18 cellular contexts compared by ENCODE assay signal in genomic region chr2:26975656-26976055, GRCh38. TPM values are rescaled to one million over a fixed set of nuclear protein-coding genes. Genes with fewer than 3 reads are reported as not detected.
DNase-seq lines count a peak whose midpoint lies in the region; ATAC-seq, FAIRE-seq and TF ChIP-seq lines count a peak whose summit lies in the region.
"Had no signal": no experiment of that assay in that cellular context is flagged by ENCODE, and none has a peak within 500 bp of the region (broad histone marks: within the 10 kb centered on the region; RNA-seq: fewer than 3 reads in every experiment).

No MANE protein-coding gene starts in this region.

- H3K4me3 Mint-ChIP-seq in activated CD8-positive, alpha-beta memory T cell treated with anti-CD3 and anti-CD28 coated beads, Interleukin-2, amount 10 ng/mL, durations not matched to agents 7 days and 5 days: no peak overlapping the region
- H3K4me3 Mint-ChIP-seq: CD14-positive monocyte; CD4-positive, alpha-beta memory T cell had no signal

- H3K4me1 Mint-ChIP-seq in activated CD8-positive, alpha-beta memory T cell treated with anti-CD3 and anti-CD28 coated beads, Interleukin-2, amount 10 ng/mL, durations not matched to agents 7 days and 5 days: peaks cover 4% of the 10 kb centered on the region

- H3K4me2 ChIP-seq in K562 (ENCODE audit: insufficient read depth, low read length): peak overlapping the region; percentile 86; the same call in 1 of the 2 replicates
- H3K4me2 ChIP-seq: A549, BLaER1 had no signal

- FAIRE-seq in K562 (lab: Jason Lieb, UNC): no peak
- FAIRE-seq: A549, H54, HTR-8/SVneo had no signal

- peaks cover 5% of the 10 kb centered on the region; the same call in 1 of the 3 replicates for H3K36me3 ChIP-seq in K562 (ENCODE audit: control insufficient read depth, insufficient read depth, low read length)
- H3K36me3 ChIP-seq in psoas muscle (ENCODE audit: insufficient read depth in 1 of 2, low read depth in 1 of 2): no peaks in the 10 kb centered on the region
- no peaks in the 10 kb centered on the region for H3K36me3 ChIP-seq in subcutaneous abdominal adipose tissue (ENCODE audit: control insufficient read depth in 5 of 5, insufficient read depth in 5 of 5, low read length in 5 of 5)
- H3K36me3 ChIP-seq: BLaER1 had no signal

- no peaks in the 10 kb centered on the region for H3K9me3 Mint-ChIP-seq in activated CD8-positive, alpha-beta memory T cell treated with anti-CD3 and anti-CD28 coated beads, Interleukin-2, amount 10 ng/mL, durations not matched to agents 7 days and 5 days (ENCODE audit: low read depth)
- no peaks in the 10 kb centered on the region for H3K9me3 Mint-ChIP-seq in activated naive CD4-positive, alpha-beta T cell treated with anti-CD3 and anti-CD28 coated beads, Interleukin-2, amount 50 U/mL, for 72 hours
- H3K9me3 Mint-ChIP-seq: CD14-positive monocyte; CD4-positive, alpha-beta memory T cell had no signal

- H3K27me3 Mint-ChIP-seq in activated CD8-positive, alpha-beta memory T cell treated with anti-CD3 and anti-CD28 coated beads, Interleukin-2, amount 10 ng/mL, durations not matched to agents 7 days and 5 days: peaks cover 30% of the 10 kb centered on the region
- H3K27me3 Mint-ChIP-seq: CD4-positive, alpha-beta memory T cell had no signal

- TF ChIP-seq EP300 in K562 (IDR thresholded peaks at IDR 0.05; ENCODE audit: low read length): no peak

- TF ChIP-seq CTCF in K562 (IDR thresholded peaks at IDR 0.05 in 2 of 3, conservative IDR thresholded peaks at IDR 0.05 in 1 of 3; ENCODE audit: insufficient read depth in 2 of 3, low read depth in 1 of 3, low read length in 3 of 3) (no peak), psoas muscle (IDR thresholded peaks at IDR 0.05) (no peak)

- intact Hi-C loops in K562 (cut with micrococcal nuclease) (no loop called here), psoas muscle (cut with DNase I) (loop anchor here (5.0 to 10.0 kb wide), 2 partner anchors 37 to 329 kb away; partner anchors contain the start of gene UCN (in 1 of the 2))

- no peaks in the 10 kb centered on the region for H3K36me3 Mint-ChIP-seq in activated CD8-positive, alpha-beta memory T cell treated with anti-CD3 and anti-CD28 coated beads, Interleukin-2, amount 10 ng/mL, durations not matched to agents 7 days and 5 days
- no peaks in the 10 kb centered on the region for H3K36me3 Mint-ChIP-seq in activated naive CD4-positive, alpha-beta T cell treated with anti-CD3 and anti-CD28 coated beads, Interleukin-2, amount 50 U/mL, for 72 hours
- H3K36me3 Mint-ChIP-seq: CD14-positive monocyte; CD4-positive, alpha-beta memory T cell had no signal

- H3K9me3 ChIP-seq in K562 (replicated peaks; ENCODE audit: control insufficient read depth, insufficient read depth, low read depth, low read length): no peaks in the 10 kb centered on the region
- no peaks in the 10 kb centered on the region for H3K9me3 ChIP-seq in psoas muscle
- H3K9me3 ChIP-seq in subcutaneous abdominal adipose tissue (ENCODE audit: control insufficient read depth in 5 of 5, low read length in 5 of 5): no peaks in the 10 kb centered on the region
- H3K9me3 ChIP-seq: A549, BLaER1 had no signal

- CTCF ChIA-PET in activated CD8-positive, alpha-beta memory T cell treated with anti-CD3 and anti-CD28 coated beads, Interleukin-2, amount 10 ng/mL, durations not matched to agents 7 days and 5 days (lab: Charles Lee): interaction anchor here (0.6 to 2.0 kb wide), 6 partner anchors 8 to 352 kb away, joined by 3 to 10 read pairs (median 4); no protein-coding TSS in a partner anchor
- CTCF ChIA-PET in K562 (lab: Yijun Ruan, JAX; ENCODE audit: low intra/inter-chr PET ratio): no interaction called here

- TF ChIP-seq POLR2A in K562 (conservative IDR thresholded peaks at IDR 0.05): no peak

- no peak for ATAC-seq in activated CD8-positive, alpha-beta memory T cell treated with anti-CD3 and anti-CD28 coated beads, Interleukin-2, amount 10 ng/mL, durations not matched to agents 7 days and 5 days
- no peak for ATAC-seq in K562
- ATAC-seq in psoas muscle: no peak
- no peak for ATAC-seq in activated naive CD4-positive, alpha-beta T cell treated with anti-CD3 and anti-CD28 coated beads, Interleukin-2, amount 50 U/mL, for 72 hours
- no peak for ATAC-seq in HG03469 (IDR thresholded peaks at IDR 0.05; ENCODE audit: unreplicated experiment)
- ATAC-seq: A549 had no signal

- POLR2A ChIA-PET in K562 (lab: Yijun Ruan, JAX): interaction anchor here (0.6 to 1.6 kb wide), 7 partner anchors 14 to 330 kb away, joined by 3 to 6 read pairs (median 4); no protein-coding TSS in a partner anchor

- peak overlapping the region in 1 of 2 experiments; percentile 62; a peak in 2 of 4 replicates for H3K9ac ChIP-seq in K562 (ENCODE audit: insufficient read depth in 1 of 2, low read depth in 2 of 2, low read length in 2 of 2)
- H3K9ac ChIP-seq in subcutaneous abdominal adipose tissue (ENCODE audit: low read length in 5 of 5): no peak overlapping the region
- H3K9ac ChIP-seq: BLaER1 had no signal

- no peak overlapping the region for H3K4me3 ChIP-seq in K562
- peak overlapping the region; percentile 39 for H3K4me3 ChIP-seq in psoas muscle
- no peak overlapping the region for H3K4me3 ChIP-seq in subcutaneous abdominal adipose tissue (ENCODE audit: low read depth in 1 of 5, low read length in 5 of 5)
- H3K4me3 ChIP-seq: A549, BLaER1 had no signal

- DNase-seq in activated CD8-positive, alpha-beta memory T cell treated with anti-CD3 and anti-CD28 coated beads, Interleukin-2, amount 10 ng/mL, durations not matched to agents 7 days and 5 days: peak; percentile 3
- no peak for DNase-seq in activated CD8-positive, alpha-beta memory T cell treated with anti-CD3 and anti-CD28 coated beads, Interleukin-2, amount 50 U/mL, for 48 hours
- DNase-seq in K562 (ENCODE audit: extremely low read depth in 1 of 4, low spot score in 3 of 4) (no peak), psoas muscle (no peak), NCI-H2227 (lab: John Stamatoyannopoulos, UW; ENCODE audit: unreplicated experiment) (no peak)
- DNase-seq in activated naive CD4-positive, alpha-beta T cell treated with anti-CD3 and anti-CD28 coated beads, Interleukin-2, amount 50 U/mL, for 72 hours (ENCODE audit: low spot score in 2 of 2): no peak
- DNase-seq: Calu3; CD4-positive, alpha-beta memory T cell; DMS79 treated with DMSO at 0.1 percent for 48 hours; GF-D8 had no signal

- H3K27me3 ChIP-seq in K562 (ENCODE audit: control insufficient read depth in 2 of 2, insufficient read depth in 2 of 2, low read length in 2 of 2) (no peaks in the 10 kb centered on the region), psoas muscle (ENCODE audit: insufficient read depth in 3 of 3, low read length in 2 of 3) (no peaks in the 10 kb centered on the region), subcutaneous abdominal adipose tissue (ENCODE audit: control insufficient read depth in 5 of 5, insufficient read depth in 4 of 5, low read length in 5 of 5) (no peaks in the 10 kb centered on the region)

- H3K4me1 ChIP-seq in K562 (replicated peaks in 1 of 2; ENCODE audit: control insufficient read depth in 2 of 2, insufficient read depth in 2 of 2, low read length in 2 of 2): peaks cover 38 to 70% of the 10 kb centered on the region in 2 experiments
- peaks cover 79% of the 10 kb centered on the region for H3K4me1 ChIP-seq in psoas muscle
- H3K4me1 ChIP-seq in subcutaneous abdominal adipose tissue (ENCODE audit: control insufficient read depth in 5 of 5, insufficient read depth in 5 of 5, low read length in 5 of 5): peaks cover 2 to 41% (median 30%) of the 10 kb centered on the region in 5 donors

- H2AFZ ChIP-seq in K562 (ENCODE audit: low read depth, low read length): no peak overlapping the region

- H4K20me1 ChIP-seq in K562 (replicated peaks; ENCODE audit: control insufficient read depth, insufficient read depth, low read length): peaks cover 20% of the 10 kb centered on the region

- H3K9me1 ChIP-seq in K562 (ENCODE audit: control insufficient read depth, insufficient read depth, low read length): no peaks in the 10 kb centered on the region

- no peak overlapping the region for H3K27ac Mint-ChIP-seq in activated CD8-positive, alpha-beta memory T cell treated with anti-CD3 and anti-CD28 coated beads, Interleukin-2, amount 10 ng/mL, durations not matched to agents 7 days and 5 days
- no peak overlapping the region for H3K27ac Mint-ChIP-seq in activated naive CD4-positive, alpha-beta T cell treated with anti-CD3 and anti-CD28 coated beads, Interleukin-2, amount 50 U/mL, for 72 hours

- H3K27ac ChIP-seq in K562 (ENCODE audit: extremely low read depth, low read depth, low read length): no peak overlapping the region
- peak overlapping the region; percentile 96 for H3K27ac ChIP-seq in psoas muscle
- H3K27ac ChIP-seq in subcutaneous abdominal adipose tissue (ENCODE audit: low read depth, low read length): peak overlapping the region; percentile 26
- H3K27ac ChIP-seq: 22Rv1, A549, BLaER1 had no signal

- H3K79me2 ChIP-seq in K562 (ENCODE audit: control insufficient read depth, insufficient read depth, low read length): peaks cover 98% of the 10 kb centered on the region

- no peak for TF ChIP-seq RAD21 in K562 (CRISPR knock-in tag; conservative IDR thresholded peaks at IDR 0.05 in 1 of 2, IDR thresholded peaks at IDR 0.05 in 1 of 2)

- in situ Hi-C loops in K562 (cut with MboI): no loop called here

- WGBS in K562 (ENCODE audit: insufficient coverage, low coverage, missing lambda C conversion rate): 60% methylated on average over 1 of the region's 1 CpG
- 58 to 59% (median 58%) methylated on average over 1 of the region's 1 CpG for WGBS in psoas muscle, 3 donors

- BruUV-seq in K562 (replicated peaks; lab: Mats Ljungman, UMichigan): no TSS peak

RNA-seq across cellular contexts. Expression of gene MAPRE3, which starts 5.2 kb away (rescaled TPM):
- 1 to 10 TPM in 1 of 2 experiments, under 1 TPM in 1; 0.91 to 1.3 TPM for total RNA-seq in activated CD8-positive, alpha-beta memory T cell treated with anti-CD3 and anti-CD28 coated beads, Interleukin-2, amount 10 ng/mL, durations not matched to agents 7 days and 5 days
- total RNA-seq in K562 (2011; cell fraction: chromatin; rRNA removed; ENCODE audit: low replicate concordance): 103 and 194 TPM in 2 replicates
- 85.6 and 90.0 TPM in 2 replicates for total RNA-seq in K562 (2011; cell fraction: nucleolus; rRNA removed)
- 95.6 and 105 TPM in 2 replicates for total RNA-seq in K562 (2011; cell fraction: nucleoplasm; rRNA removed)
- 12.6 and 16.8 TPM in 2 replicates for total RNA-seq in K562 (2014; rRNA removed)
- total RNA-seq in K562 (2014; rRNA removed; fragmentation: Illumina TruSeq; extraction: Trizol): 10.0 and 10.8 TPM in 2 replicates
- total RNA-seq in K562 (2015; rRNA removed; fragmentation: Illumina TruSeq; extraction: Trizol): 11.6 and 12.6 TPM in 2 replicates
- total RNA-seq in K562 (2021): 26.7 and 29.8 TPM in 2 replicates
- 25.5 and 53.9 TPM in 2 replicates for polyA plus RNA-seq in K562 (2011; rRNA removed)
- polyA plus RNA-seq in K562 (2011; cell fraction: cytosol; rRNA removed): 28.1 and 37.8 TPM in 2 replicates
- 274 and 277 TPM in 2 replicates for polyA plus RNA-seq in K562 (2011; cell fraction: nucleus; rRNA removed)
- 33.7 and 73.6 TPM in 2 replicates for polyA plus RNA-seq in K562 (2012)
- polyA plus RNA-seq in K562 (2014; fragmentation: Illumina TruSeq; extraction: Trizol): 30.4 and 32.8 TPM in 2 replicates
- 1 to 10 TPM in 1 of 2 experiments, under 1 TPM in 1; 0.70 to 1.1 TPM for polyA plus RNA-seq in K562 (2014; fragmentation: Nextera tagmentation; extraction: Ambion mirVana)
- 32.3 and 43.2 TPM in 2 replicates for polyA plus RNA-seq in K562 (2014; rRNA removed)
- polyA minus RNA-seq in K562 (2011; rRNA and poly(A)+ RNA removed): 17.6 and 23.6 TPM in 2 replicates
- 11.7 and 21.4 TPM in 2 replicates for polyA minus RNA-seq in K562 (2011; cell fraction: cytosol; rRNA and poly(A)+ RNA removed)
- polyA minus RNA-seq in K562 (2011; cell fraction: nucleus; rRNA and poly(A)+ RNA removed): 20.3 and 37.2 TPM in 2 replicates
- 100 to 1,000 TPM; 101 to 148 (median 122) TPM for total RNA-seq in psoas muscle
- 100 to 1,000 TPM in 1 of 3 donors, 10 to 100 TPM in 2; 22.1 to 149 (median 76.3) TPM for polyA plus RNA-seq in psoas muscle
- total RNA-seq in activated naive CD4-positive, alpha-beta T cell treated with anti-CD3 and anti-CD28 coated beads, Interleukin-2, amount 50 U/mL, for 72 hours: 1 to 10 TPM; 4.0 to 4.2 TPM

RNA-seq across cellular contexts. Expression of gene TMEM214, which starts 57.1 kb away (rescaled TPM):
- 10 to 100 TPM; 68.7 to 86.6 TPM for total RNA-seq in activated CD8-positive, alpha-beta memory T cell treated with anti-CD3 and anti-CD28 coated beads, Interleukin-2, amount 10 ng/mL, durations not matched to agents 7 days and 5 days
- 364 and 807 TPM in 2 replicates for total RNA-seq in K562 (2011; cell fraction: chromatin; rRNA removed; ENCODE audit: low replicate concordance)
- total RNA-seq in K562 (2011; cell fraction: nucleolus; rRNA removed): 428 and 514 TPM in 2 replicates
- total RNA-seq in K562 (2011; cell fraction: nucleoplasm; rRNA removed): 376 and 406 TPM in 2 replicates
- total RNA-seq in K562 (2014; rRNA removed) (18.9 and 23.7 TPM in 2 replicates), K562 (2014; rRNA removed; fragmentation: Illumina TruSeq; extraction: Trizol) (31.0 and 34.3 TPM in 2 replicates), K562 (2015; rRNA removed; fragmentation: Illumina TruSeq; extraction: Trizol) (44.0 and 44.1 TPM in 2 replicates), K562 (2021) (78.5 and 79.6 TPM in 2 replicates), psoas muscle (10 to 100 TPM; 32.3 to 50.4 (median 41.5) TPM)
- polyA plus RNA-seq in K562 (2011; rRNA removed) (52.9 and 143 TPM in 2 replicates), K562 (2014; fragmentation: Illumina TruSeq; extraction: Trizol) (76.9 and 81.4 TPM in 2 replicates), K562 (2014; fragmentation: Nextera tagmentation; extraction: Ambion mirVana) (10 to 100 TPM; 11.4 to 14.8 TPM), K562 (2014; rRNA removed) (55.0 and 58.0 TPM in 2 replicates), psoas muscle (10 to 100 TPM; 29.4 to 43.2 (median 35.8) TPM)
- 146 and 165 TPM in 2 replicates for polyA plus RNA-seq in K562 (2011; cell fraction: cytosol; rRNA removed)
- 466 and 543 TPM in 2 replicates for polyA plus RNA-seq in K562 (2011; cell fraction: nucleus; rRNA removed)
- 57.3 and 151 TPM in 2 replicates for polyA plus RNA-seq in K562 (2012)
- polyA minus RNA-seq in K562 (2011; rRNA and poly(A)+ RNA removed): 123 TPM in 2 replicates
- 96.4 and 118 TPM in 2 replicates for polyA minus RNA-seq in K562 (2011; cell fraction: cytosol; rRNA and poly(A)+ RNA removed)
- 142 and 264 TPM in 2 replicates for polyA minus RNA-seq in K562 (2011; cell fraction: nucleus; rRNA and poly(A)+ RNA removed)
- total RNA-seq in activated naive CD4-positive, alpha-beta T cell treated with anti-CD3 and anti-CD28 coated beads, Interleukin-2, amount 50 U/mL, for 72 hours: 10 to 100 TPM; 54.3 to 68.0 TPM
